Comparison of ENCODE assay signal across 1 cellular context in genomic region chr5:169171495-169171894, GRCh38.
TF ChIP-seq lines count a peak whose summit lies in the region.

No MANE protein-coding gene starts in this region.

TF ChIP-seq in GM23338, 12 proteins besides CTCF, POLR2A, EP300 and RAD21:
- peak; percentile 42 for TF ChIP-seq ZNF462 (CRISPR knock-in tag; IDR thresholded peaks at IDR 0.05)
- no peak for TF ChIP-seq NANOG (IDR thresholded peaks at IDR 0.05; ENCODE audit: borderline replicate concordance)
- no peak for TF ChIP-seq EZH2 (IDR thresholded peaks at IDR 0.05; ENCODE audit: low read depth, unreplicated experiment)
- no peak for TF ChIP-seq POLR2AphosphoS5 (IDR thresholded peaks at IDR 0.05; ENCODE audit: low read depth)
- TF ChIP-seq ETS1 (IDR thresholded peaks at IDR 0.05) = no peak
- TF ChIP-seq REST (IDR thresholded peaks at IDR 0.05; ENCODE audit: unreplicated experiment) = no peak
- no peak for TF ChIP-seq ZNF331 (CRISPR knock-in tag; IDR thresholded peaks at IDR 0.05; ENCODE audit: low read depth)
- TF ChIP-seq STAT1 (IDR thresholded peaks at IDR 0.05; ENCODE audit: unreplicated experiment) = no peak
- no peak for TF ChIP-seq ZNF114 (CRISPR knock-in tag; IDR thresholded peaks at IDR 0.05)
